18 cellular contexts compared by ENCODE assay signal in genomic region chr11:18222814-18223421, GRCh38. TPM values are rescaled to one million over a fixed set of nuclear protein-coding genes. Genes with fewer than 3 reads are reported as not detected.
DNase-seq lines count a peak whose midpoint lies in the region; ATAC-seq, FAIRE-seq and TF ChIP-seq lines count a peak whose summit lies in the region.
"Had no signal": no experiment of that assay in that cellular context is flagged by ENCODE, and none has a peak within 500 bp of the region (broad histone marks: within the 10 kb centered on the region; RNA-seq: fewer than 3 reads in every experiment).

No MANE protein-coding gene starts in this region.

- no peak for TF ChIP-seq EP300 in K562 (IDR thresholded peaks at IDR 0.05; ENCODE audit: low read length)

- H3K27ac ChIP-seq in K562 (ENCODE audit: extremely low read depth, low read depth, low read length) (no peak overlapping the region), dorsolateral prefrontal cortex (no peak overlapping the region)

- no peak overlapping the region for H3K9ac ChIP-seq in K562 (ENCODE audit: insufficient read depth in 1 of 2, low read depth in 2 of 2, low read length in 2 of 2)

- ATAC-seq in K562 = no peak
- no peak for ATAC-seq in GM18517 (IDR thresholded peaks at IDR 0.05; ENCODE audit: unreplicated experiment)
- ATAC-seq: CD8-positive, alpha-beta T cell; GM23338 had no signal

- WGBS in K562 (ENCODE audit: insufficient coverage, low coverage, missing lambda C conversion rate) = 7% methylated on average over 3 of the region's 3 CpGs

- H3K4me1 ChIP-seq in K562 (replicated peaks in 1 of 2; ENCODE audit: control insufficient read depth in 2 of 2, insufficient read depth in 2 of 2, low read length in 2 of 2) = peaks cover 0 to 3% of the 10 kb centered on the region in 2 experiments; a peak in 1 of 5 replicates

- H2AFZ ChIP-seq in K562 (ENCODE audit: low read depth, low read length) = no peak overlapping the region
- H2AFZ ChIP-seq: GM23338 had no signal

- TF ChIP-seq CTCF in K562 (IDR thresholded peaks at IDR 0.05 in 2 of 3, conservative IDR thresholded peaks at IDR 0.05 in 1 of 3; ENCODE audit: insufficient read depth in 2 of 3, low read depth in 1 of 3, low read length in 3 of 3) = no peak
- no peak for TF ChIP-seq CTCF in dorsolateral prefrontal cortex (IDR thresholded peaks at IDR 0.05 in 54 of 56, conservative IDR thresholded peaks at IDR 0.05 in 2 of 56; ENCODE audit: low read depth in 1 of 56, partially characterized antibody in 56 of 56)

- CTCF ChIA-PET in K562 (lab: Yijun Ruan, JAX; ENCODE audit: low intra/inter-chr PET ratio) = no interaction called here

- H3K4me2 ChIP-seq in K562 (ENCODE audit: insufficient read depth, low read length) = no peak overlapping the region
- H3K4me2 ChIP-seq: GM23338 had no signal

- intact Hi-C loops in K562 (cut with micrococcal nuclease) (no loop called here), dorsolateral prefrontal cortex (cut with DNase I) (no loop called here)

- no peaks in the 10 kb centered on the region for H3K36me3 ChIP-seq in K562 (ENCODE audit: control insufficient read depth, insufficient read depth, low read length)

- no peaks in the 10 kb centered on the region for H3K79me2 ChIP-seq in K562 (ENCODE audit: control insufficient read depth, insufficient read depth, low read length)

- FAIRE-seq in GM12891 (lab: Jason Lieb, UNC) (peak; percentile 93), HTR-8/SVneo (lab: Jason Lieb, UNC) (peak; percentile 97), K562 (lab: Jason Lieb, UNC) (peak; percentile 58), urothelium cell line (lab: Jason Lieb, UNC) (peak; percentile 98)
- FAIRE-seq: GM18507 had no signal

- in situ Hi-C loops in K562 (cut with MboI) = no loop called here

- TF ChIP-seq RAD21 in K562 (CRISPR knock-in tag; conservative IDR thresholded peaks at IDR 0.05 in 1 of 2, IDR thresholded peaks at IDR 0.05 in 1 of 2) = no peak

- no peaks in the 10 kb centered on the region for H3K9me1 ChIP-seq in K562 (ENCODE audit: control insufficient read depth, insufficient read depth, low read length)

- H3K9me3 ChIP-seq in K562 (replicated peaks; ENCODE audit: control insufficient read depth, insufficient read depth, low read depth, low read length) = no peaks in the 10 kb centered on the region

- no peaks in the 10 kb centered on the region for H4K20me1 ChIP-seq in K562 (replicated peaks; ENCODE audit: control insufficient read depth, insufficient read depth, low read length)

- no TSS peak for BruUV-seq in K562 (replicated peaks; lab: Mats Ljungman, UMichigan)

- POLR2A ChIA-PET in K562 (lab: Yijun Ruan, JAX) = no interaction called here

- TF ChIP-seq POLR2A in GM12891 (IDR thresholded peaks at IDR 0.05; ENCODE audit: low read depth, low read length) (no peak), K562 (conservative IDR thresholded peaks at IDR 0.05) (no peak)

- 0 out of 5 replicates have a peak, but pooled peaks cover 0 to 6% of the 10 kb centered on the region in 2 experiments for H3K27me3 ChIP-seq in K562 (ENCODE audit: control insufficient read depth in 2 of 2, insufficient read depth in 2 of 2, low read length in 2 of 2)
- no peaks in the 10 kb centered on the region for H3K27me3 ChIP-seq in dorsolateral prefrontal cortex

- H3K4me3 ChIP-seq in K562 (no peak overlapping the region), dorsolateral prefrontal cortex (no peak overlapping the region)
- H3K4me3 ChIP-seq: GM23338 had no signal

- DNase-seq in GM12891 (ENCODE audit: insufficient read length, low spot score) (no peak), HTR-8/SVneo (ENCODE audit: insufficient read length, low spot score) (no peak), K562 (ENCODE audit: extremely low read depth in 1 of 4, low spot score in 3 of 4) (no peak), urothelium cell line (ENCODE audit: low spot score) (no peak), HPDE6-E6E7 (ENCODE audit: extremely low spot score) (no peak), dorsolateral prefrontal cortex (no peak)
- DNase-seq: CD8-positive, alpha-beta T cell; COR-L47; DND-41; GDM1; H9; KG1 had no signal

RNA-seq across cellular contexts. Expression of gene SAA4, which starts 13.7 kb away (rescaled TPM):
- not detected for polyA plus RNA-seq in GM12891 (2012; ENCODE audit: low read depth, missing spikeins)
- total RNA-seq in K562 (2011; cell fraction: chromatin; rRNA removed; ENCODE audit: low replicate concordance) = not detected in 2 replicates
- total RNA-seq in K562 (2011; cell fraction: nucleolus; rRNA removed) = not detected in 2 replicates
- not detected in 2 replicates for total RNA-seq in K562 (2011; cell fraction: nucleoplasm; rRNA removed)
- total RNA-seq in K562 (2014; rRNA removed) (not detected in 2 replicates), K562 (2014; rRNA removed; fragmentation: Illumina TruSeq; extraction: Trizol) (not detected in 2 replicates), K562 (2015; rRNA removed; fragmentation: Illumina TruSeq; extraction: Trizol) (not detected in 2 replicates), K562 (2021) (not detected in 2 replicates), dorsolateral prefrontal cortex (1 to 10 TPM in 1 of 120 experiments, under 1 TPM in 5, not detected in 114; 0.64 to 1.5 (median 0.81) TPM)
- polyA plus RNA-seq in K562 (2011; rRNA removed) (not detected in 2 replicates), K562 (2014; fragmentation: Illumina TruSeq; extraction: Trizol) (not detected in 2 replicates), K562 (2014; fragmentation: Nextera tagmentation; extraction: Ambion mirVana) (not detected), K562 (2014; rRNA removed) (not detected in 2 replicates)
- polyA plus RNA-seq in K562 (2011; cell fraction: cytosol; rRNA removed) = not detected in 2 replicates
- not detected in 2 replicates for polyA plus RNA-seq in K562 (2011; cell fraction: nucleus; rRNA removed)
- polyA plus RNA-seq in K562 (2012) = not detected in 2 replicates
- polyA minus RNA-seq in K562 (2011; rRNA and poly(A)+ RNA removed) = not detected in 2 replicates
- not detected in 2 replicates for polyA minus RNA-seq in K562 (2011; cell fraction: cytosol; rRNA and poly(A)+ RNA removed)
- not detected in 2 replicates for polyA minus RNA-seq in K562 (2011; cell fraction: nucleus; rRNA and poly(A)+ RNA removed)
- total RNA-seq: A673; CD8-positive, alpha-beta T cell; GM23338; H9 had no signal
- polyA plus RNA-seq: BJ, CD14-positive monocyte, GM23338 had no signal

RNA-seq across cellular contexts. Expression of gene SAA2, which starts 25.6 kb away (rescaled TPM):
- polyA plus RNA-seq in GM12891 (2012; ENCODE audit: low read depth, missing spikeins) = not detected
- total RNA-seq in K562 (2011; cell fraction: chromatin; rRNA removed; ENCODE audit: low replicate concordance) = not detected in 2 replicates
- not detected in 2 replicates for total RNA-seq in K562 (2011; cell fraction: nucleolus; rRNA removed)
- not detected in 2 replicates for total RNA-seq in K562 (2011; cell fraction: nucleoplasm; rRNA removed)
- not detected in 2 replicates for total RNA-seq in K562 (2014; rRNA removed)
- total RNA-seq in K562 (2014; rRNA removed; fragmentation: Illumina TruSeq; extraction: Trizol) = not detected in 2 replicates
- total RNA-seq in K562 (2015; rRNA removed; fragmentation: Illumina TruSeq; extraction: Trizol) = not detected in 2 replicates
- 4.6 and 6.0 TPM in 2 replicates for total RNA-seq in K562 (2021)
- not detected in 2 replicates for polyA plus RNA-seq in K562 (2011; rRNA removed)
- not detected in 2 replicates for polyA plus RNA-seq in K562 (2011; cell fraction: cytosol; rRNA removed)
- not detected in 2 replicates for polyA plus RNA-seq in K562 (2011; cell fraction: nucleus; rRNA removed)
- not detected in 2 replicates for polyA plus RNA-seq in K562 (2012)
- not detected in 2 replicates for polyA plus RNA-seq in K562 (2014; fragmentation: Illumina TruSeq; extraction: Trizol)
- polyA plus RNA-seq in K562 (2014; fragmentation: Nextera tagmentation; extraction: Ambion mirVana) = not detected
- polyA plus RNA-seq in K562 (2014; rRNA removed) = not detected in 2 replicates
- not detected in 2 replicates for polyA minus RNA-seq in K562 (2011; rRNA and poly(A)+ RNA removed)
- polyA minus RNA-seq in K562 (2011; cell fraction: cytosol; rRNA and poly(A)+ RNA removed) = not detected in 2 replicates
- polyA minus RNA-seq in K562 (2011; cell fraction: nucleus; rRNA and poly(A)+ RNA removed) = not detected in 2 replicates
- 1 to 10 TPM in 16 of 120 experiments, under 1 TPM in 29, not detected in 75; 0.46 to 8.9 (median 0.79) TPM for total RNA-seq in dorsolateral prefrontal cortex
- total RNA-seq: GM23338, H9 had no signal
- polyA plus RNA-seq: CD14-positive monocyte, GM23338 had no signal

RNA-seq across cellular contexts. Expression of gene SAA1, which starts 43.1 kb away (rescaled TPM):
- not detected for polyA plus RNA-seq in GM12891 (2012; ENCODE audit: low read depth, missing spikeins)
- total RNA-seq in K562 (2011; cell fraction: chromatin; rRNA removed; ENCODE audit: low replicate concordance) = not detected in 2 replicates
- total RNA-seq in K562 (2011; cell fraction: nucleolus; rRNA removed) = not detected in 2 replicates
- total RNA-seq in K562 (2011; cell fraction: nucleoplasm; rRNA removed) = not detected in 2 replicates
- total RNA-seq in K562 (2014; rRNA removed) (not detected in 2 replicates), K562 (2014; rRNA removed; fragmentation: Illumina TruSeq; extraction: Trizol) (not detected in 2 replicates), K562 (2015; rRNA removed; fragmentation: Illumina TruSeq; extraction: Trizol) (not detected in 2 replicates), K562 (2021) (6.3 and 6.7 TPM in 2 replicates), dorsolateral prefrontal cortex (10 to 100 TPM in 2 of 120 experiments, 1 to 10 TPM in 4, under 1 TPM in 1, not detected in 113; 0.79 to 24.7 (median 1.3) TPM)
- polyA plus RNA-seq in K562 (2011; rRNA removed) (not detected in 2 replicates), K562 (2014; fragmentation: Illumina TruSeq; extraction: Trizol) (not detected in 2 replicates), K562 (2014; fragmentation: Nextera tagmentation; extraction: Ambion mirVana) (not detected), K562 (2014; rRNA removed) (not detected in 2 replicates)
- polyA plus RNA-seq in K562 (2011; cell fraction: cytosol; rRNA removed) = not detected in 2 replicates
- polyA plus RNA-seq in K562 (2011; cell fraction: nucleus; rRNA removed) = not detected in 2 replicates
- polyA plus RNA-seq in K562 (2012) = not detected in 2 replicates
- not detected in 2 replicates for polyA minus RNA-seq in K562 (2011; rRNA and poly(A)+ RNA removed)
- polyA minus RNA-seq in K562 (2011; cell fraction: cytosol; rRNA and poly(A)+ RNA removed) = not detected in 2 replicates
- polyA minus RNA-seq in K562 (2011; cell fraction: nucleus; rRNA and poly(A)+ RNA removed) = not detected in 2 replicates
- total RNA-seq: A673; CD8-positive, alpha-beta T cell; GM23338; H9 had no signal
- polyA plus RNA-seq: CD14-positive monocyte, GM23338 had no signal

RNA-seq across cellular contexts. Expression of gene MRGPRX4, which starts 50.3 kb away (rescaled TPM):
- polyA plus RNA-seq in GM12891 (2012; ENCODE audit: low read depth, missing spikeins) = not detected
- not detected in 2 replicates for total RNA-seq in K562 (2011; cell fraction: chromatin; rRNA removed; ENCODE audit: low replicate concordance)
- not detected in 2 replicates for total RNA-seq in K562 (2011; cell fraction: nucleolus; rRNA removed)
- not detected in 2 replicates for total RNA-seq in K562 (2011; cell fraction: nucleoplasm; rRNA removed)
- total RNA-seq in K562 (2014; rRNA removed) (not detected in 2 replicates), K562 (2014; rRNA removed; fragmentation: Illumina TruSeq; extraction: Trizol) (not detected in 2 replicates), K562 (2015; rRNA removed; fragmentation: Illumina TruSeq; extraction: Trizol) (not detected in 2 replicates), K562 (2021) (not detected in 2 replicates), dorsolateral prefrontal cortex (not detected)
- polyA plus RNA-seq in K562 (2011; rRNA removed) (not detected in 2 replicates), K562 (2014; fragmentation: Illumina TruSeq; extraction: Trizol) (not detected in 2 replicates), K562 (2014; fragmentation: Nextera tagmentation; extraction: Ambion mirVana) (not detected), K562 (2014; rRNA removed) (not detected in 2 replicates)
- polyA plus RNA-seq in K562 (2011; cell fraction: cytosol; rRNA removed) = not detected in 2 replicates
- not detected in 2 replicates for polyA plus RNA-seq in K562 (2011; cell fraction: nucleus; rRNA removed)
- polyA plus RNA-seq in K562 (2012) = not detected in 2 replicates
- polyA minus RNA-seq in K562 (2011; rRNA and poly(A)+ RNA removed) = not detected in 2 replicates
- polyA minus RNA-seq in K562 (2011; cell fraction: cytosol; rRNA and poly(A)+ RNA removed) = not detected in 2 replicates
- not detected in 2 replicates for polyA minus RNA-seq in K562 (2011; cell fraction: nucleus; rRNA and poly(A)+ RNA removed)
- total RNA-seq: A673; CD8-positive, alpha-beta T cell; GM23338; H9 had no signal
- polyA plus RNA-seq: BJ, CD14-positive monocyte, GM23338 had no signal
